ENCODE assay signal across 20 cellular contexts in the genomic region with DNA sequence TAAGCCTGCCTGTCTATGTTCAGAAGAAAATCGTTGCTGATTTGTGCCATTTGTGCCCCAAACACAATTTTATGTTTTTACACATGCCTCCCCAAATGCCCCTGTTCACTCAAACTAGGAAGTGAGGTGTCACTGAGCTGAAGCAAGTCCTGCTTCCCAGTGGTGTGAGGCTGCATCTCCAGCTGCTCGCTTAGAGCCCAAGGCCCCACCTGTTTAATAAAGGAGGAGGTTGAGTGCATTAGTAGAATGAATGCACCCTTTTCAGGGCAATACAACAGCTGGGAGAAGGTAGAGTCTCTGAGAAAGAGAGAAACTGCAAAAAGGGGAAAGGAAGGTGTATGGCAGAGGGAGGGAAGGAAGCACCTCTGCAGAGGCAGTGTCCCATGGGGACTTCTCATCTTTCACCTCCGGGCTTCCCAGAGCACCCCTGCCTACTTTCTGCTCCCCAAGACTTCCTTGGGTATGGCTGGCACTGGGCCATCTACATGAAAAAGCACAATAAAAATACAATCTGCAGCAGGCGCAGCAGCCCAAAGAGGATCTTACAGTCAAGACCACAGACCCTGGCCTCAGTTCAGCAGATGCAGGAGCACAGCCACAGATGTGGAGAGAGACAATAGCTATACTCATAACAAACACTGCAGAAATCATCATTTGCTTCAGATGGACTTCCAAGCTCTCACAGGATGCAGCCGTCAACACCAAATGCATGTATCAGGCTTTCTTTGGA.
"Had no signal": no experiment of that assay in that cellular context is flagged by ENCODE, and none has a peak within 500 bp of the region (broad histone marks: within the 10 kb centered on the region; RNA-seq: fewer than 3 reads in every experiment).

No MANE protein-coding gene starts in this region.

- H3K27ac ChIP-seq: coronary artery, heart left ventricle, ovary, suprapubic skin, thyroid gland, upper lobe of left lung, uterus had no signal

- FAIRE-seq: endothelial cell of umbilical vein had no signal

- H3K36me3 Mint-ChIP-seq: stimulated activated effector memory CD8-positive, alpha-beta T cell treated with anti-CD3 and anti-CD28 coated beads, Interleukin-12 subunit alpha, Interleukin-12 subunit beta, amount 100 ng/mL, for 72 hours had no signal

- ATAC-seq: heart left ventricle; natural killer cell; right cardiac atrium; stimulated activated effector memory CD8-positive, alpha-beta T cell treated with anti-CD3 and anti-CD28 coated beads, Interleukin-12 subunit alpha, Interleukin-12 subunit beta, amount 100 ng/mL, for 72 hours; stimulated activated naive CD8-positive, alpha-beta T cell treated with anti-CD3 and anti-CD28 coated beads, Interleukin-15, Interleukin-2, amounts not matched to agents 100 U/mL and 50 U/mL, for 24 hours had no signal

- H3K27me3 ChIP-seq: ovary, thyroid gland, upper lobe of left lung, uterus had no signal

- H3K27ac Mint-ChIP-seq: endodermal cell; natural killer cell; stimulated activated effector memory CD8-positive, alpha-beta T cell treated with anti-CD3 and anti-CD28 coated beads, Interleukin-12 subunit alpha, Interleukin-12 subunit beta, amount 100 ng/mL, for 72 hours had no signal

- DNase-seq: effector CD4-positive, alpha-beta T cell; endodermal cell; erythroblast; foreskin melanocyte; heart left ventricle; hippocampal formation; natural killer cell; ovary; right cardiac atrium; stimulated activated CD4-positive, alpha-beta T cell treated with anti-CD3 and anti-CD28 coated beads, Interleukin-4, amount 100 ng/mL, for 1 hour; stimulated activated CD8-positive, alpha-beta memory T cell treated with anti-CD3 and anti-CD28 coated beads, Interleukin-4, amount 100 ng/mL, for 48 hours; stimulated activated naive CD8-positive, alpha-beta T cell treated with anti-CD3 and anti-CD28 coated beads, Interleukin-15, Interleukin-2, amounts not matched to agents 100 U/mL and 50 U/mL, for 24 hours; thyroid gland; upper lobe of left lung; uterus had no signal

- H3K4me1 Mint-ChIP-seq: neural crest cell had no signal

- H3K9me3 ChIP-seq: ovary, thyroid gland, uterus had no signal

- H3K4me1 ChIP-seq: heart left ventricle, suprapubic skin, thyroid gland, upper lobe of left lung, uterus had no signal

- H3K36me3 ChIP-seq: heart left ventricle, ovary, suprapubic skin, thyroid gland, upper lobe of left lung, uterus had no signal

- H3K4me3 ChIP-seq: coronary artery, heart left ventricle, ovary, suprapubic skin, thyroid gland, upper lobe of left lung, uterus had no signal

- H3K4me3 Mint-ChIP-seq: endodermal cell; natural killer cell; neural crest cell; stimulated activated effector memory CD8-positive, alpha-beta T cell treated with anti-CD3 and anti-CD28 coated beads, Interleukin-12 subunit alpha, Interleukin-12 subunit beta, amount 100 ng/mL, for 72 hours had no signal
